9 cellular contexts compared by ENCODE assay signal in the genomic region with DNA sequence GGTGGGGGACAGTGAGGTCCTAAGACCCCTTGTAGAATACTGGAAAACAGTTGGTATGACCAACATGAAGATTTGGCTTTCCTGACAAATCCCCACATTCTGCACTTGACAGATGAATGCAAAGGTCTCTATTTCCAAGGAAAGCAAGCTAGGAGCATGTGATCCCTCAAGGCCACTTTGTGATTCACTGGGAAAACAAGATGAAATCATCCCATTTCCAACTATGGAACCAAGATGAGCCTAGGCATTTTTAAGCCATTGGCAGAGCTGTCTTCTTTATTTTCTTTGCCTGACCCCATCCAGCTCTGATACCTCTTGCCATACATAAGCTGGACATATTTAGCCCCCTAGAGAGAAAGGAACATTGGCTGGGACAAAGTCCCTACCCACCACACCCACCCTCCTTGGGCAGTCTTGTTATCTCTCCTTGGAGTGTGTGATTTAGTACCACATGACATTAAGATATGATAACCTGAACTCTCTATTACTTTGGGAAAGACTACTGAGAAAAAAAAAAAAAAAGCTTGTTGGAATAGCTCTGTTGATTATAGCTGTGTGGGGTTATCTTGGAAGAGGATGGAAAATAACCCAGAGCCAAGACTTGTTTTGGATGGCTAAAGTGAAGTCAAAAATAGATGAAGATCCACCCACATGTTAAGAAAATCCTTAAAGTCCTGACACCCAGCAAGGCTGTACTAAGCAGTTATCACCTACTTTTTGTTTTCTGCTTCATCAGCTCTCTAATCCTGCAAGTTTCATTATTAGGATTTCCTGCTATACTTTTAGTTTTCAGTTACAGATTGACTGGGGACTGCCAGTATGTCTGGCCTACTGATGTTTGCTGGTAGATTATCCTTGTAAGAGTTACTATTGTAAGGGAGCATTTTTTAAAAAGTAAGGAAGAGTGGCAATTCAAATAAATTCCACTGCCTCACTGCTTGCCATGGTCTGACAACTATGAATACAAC.
DNase-seq lines count a peak whose midpoint lies in the region; ATAC-seq and TF ChIP-seq lines count a peak whose summit lies in the region.
"Had no signal": no experiment of that assay in that cellular context is flagged by ENCODE, and none has a peak within 500 bp of the region (broad histone marks: within the 10 kb centered on the region; RNA-seq: fewer than 3 reads in every experiment).

No MANE protein-coding gene starts in this region.

- no peak overlapping the region for H3K4me3 ChIP-seq in testis

- peak overlapping the region; percentile 81 for H3K27ac Mint-ChIP-seq in activated CD4-positive, alpha-beta memory T cell treated with anti-CD3 and anti-CD28 coated beads, Interleukin-2, amount 10 ng/mL, durations not matched to agents 7 days and 5 days

- no peaks in the 10 kb centered on the region for H3K9me3 Mint-ChIP-seq in activated T-cell treated with anti-CD3 and anti-CD28 coated beads, Interleukin-2, amount 50 U/mL, for 4 hours
- no peaks in the 10 kb centered on the region for H3K9me3 Mint-ChIP-seq in activated CD4-positive, alpha-beta memory T cell treated with anti-CD3 and anti-CD28 coated beads, Interleukin-2, amount 10 ng/mL, durations not matched to agents 7 days and 5 days

- DNase-seq in activated T-cell treated with anti-CD3 and anti-CD28 coated beads, Interleukin-2, amount 50 U/mL, for 4 hours = no peak
- no peak for DNase-seq in activated T-cell treated with anti-CD3 and anti-CD28 coated beads, Interleukin-2, amount 50 U/mL, for 48 hours
- DNase-seq in activated CD4-positive, alpha-beta memory T cell treated with anti-CD3 and anti-CD28 coated beads, Interleukin-2, amount 10 ng/mL, durations not matched to agents 7 days and 5 days = no peak
- DNase-seq in testis = no peak
- DNase-seq in amygdala (lab: John Stamatoyannopoulos, UW) = no peak
- no peak for DNase-seq in NCI-H345 treated with DMSO at 0.1 percent for 48 hours (lab: John Stamatoyannopoulos, UW; ENCODE audit: unreplicated experiment)
- no peak for DNase-seq in inferior parietal cortex (ENCODE audit: extremely low spot score)

- no peaks in the 10 kb centered on the region for H3K9me3 ChIP-seq in testis

- no peaks in the 10 kb centered on the region for H3K36me3 ChIP-seq in testis (ENCODE audit: low read depth, missing control alignments)

- peaks cover 17% of the 10 kb centered on the region for H3K4me1 ChIP-seq in testis

- TF ChIP-seq POLR2A in testis (IDR thresholded peaks at IDR 0.05) = no peak

- POLR2A ChIA-PET in activated CD4-positive, alpha-beta memory T cell treated with anti-CD3 and anti-CD28 coated beads, Interleukin-2, amount 10 ng/mL, durations not matched to agents 7 days and 5 days (lab: Charles Lee) = interaction anchor here (0.6 to 1.8 kb wide), 6 partner anchors 126 to 606 kb away, joined by 3 to 6 read pairs (median 4); no protein-coding TSS in a partner anchor

- H3K4me1 Mint-ChIP-seq in activated T-cell treated with anti-CD3 and anti-CD28 coated beads, Interleukin-2, amount 50 U/mL, for 4 hours (ENCODE audit: low read depth) = peaks cover 11% of the 10 kb centered on the region
- H3K4me1 Mint-ChIP-seq in activated CD4-positive, alpha-beta memory T cell treated with anti-CD3 and anti-CD28 coated beads, Interleukin-2, amount 10 ng/mL, durations not matched to agents 7 days and 5 days = peaks cover 42% of the 10 kb centered on the region

- no peak for TF ChIP-seq CTCF in testis (IDR thresholded peaks at IDR 0.05)

- CTCF ChIA-PET in activated CD4-positive, alpha-beta memory T cell treated with anti-CD3 and anti-CD28 coated beads, Interleukin-2, amount 10 ng/mL, durations not matched to agents 7 days and 5 days (lab: Charles Lee) = interaction anchor here (0.9 to 1.1 kb wide), 2 partner anchors 730 to 809 kb away, joined by 3 read pairs; no protein-coding TSS in a partner anchor

- H3K4me3 Mint-ChIP-seq in activated T-cell treated with anti-CD3 and anti-CD28 coated beads, Interleukin-2, amount 50 U/mL, for 4 hours = no peak overlapping the region
- no peak overlapping the region for H3K4me3 Mint-ChIP-seq in activated CD4-positive, alpha-beta memory T cell treated with anti-CD3 and anti-CD28 coated beads, Interleukin-2, amount 10 ng/mL, durations not matched to agents 7 days and 5 days
- H3K4me3 Mint-ChIP-seq: neural crest cell had no signal

- H3K27me3 Mint-ChIP-seq in activated T-cell treated with anti-CD3 and anti-CD28 coated beads, Interleukin-2, amount 50 U/mL, for 4 hours (ENCODE audit: low read depth) = no peaks in the 10 kb centered on the region
- H3K27me3 Mint-ChIP-seq in activated CD4-positive, alpha-beta memory T cell treated with anti-CD3 and anti-CD28 coated beads, Interleukin-2, amount 10 ng/mL, durations not matched to agents 7 days and 5 days = no peaks in the 10 kb centered on the region

- H3K27ac ChIP-seq in testis = peak overlapping the region; percentile 2 to 57

- H3K36me3 Mint-ChIP-seq in activated T-cell treated with anti-CD3 and anti-CD28 coated beads, Interleukin-2, amount 50 U/mL, for 4 hours (ENCODE audit: insufficient read depth) = no peaks in the 10 kb centered on the region
- peaks cover 17% of the 10 kb centered on the region for H3K36me3 Mint-ChIP-seq in activated CD4-positive, alpha-beta memory T cell treated with anti-CD3 and anti-CD28 coated beads, Interleukin-2, amount 10 ng/mL, durations not matched to agents 7 days and 5 days (ENCODE audit: low read depth)

- ATAC-seq in activated T-cell treated with anti-CD3 and anti-CD28 coated beads, Interleukin-2, amount 50 U/mL, for 4 hours = peak; percentile 37 to 78
- ATAC-seq in HG02938 (IDR thresholded peaks at IDR 0.05; ENCODE audit: unreplicated experiment) = peak; percentile 83

- intact Hi-C loops in testis (cut with DNase I; ENCODE audit: low total_unique reads) = no loop called here

- no peaks in the 10 kb centered on the region for H3K27me3 ChIP-seq in testis
